29 cellular contexts compared by ENCODE assay signal in genomic region chr9:110186254-110186653, GRCh38. TPM values are rescaled to one million over a fixed set of nuclear protein-coding genes. Genes with fewer than 3 reads are reported as not detected.
"Had no signal": no experiment of that assay in that cellular context is flagged by ENCODE, and none has a peak within 500 bp of the region (broad histone marks: within the 10 kb centered on the region; RNA-seq: fewer than 3 reads in every experiment).

No MANE protein-coding gene starts in this region.

- ATAC-seq: activated CD4-positive, CD25-positive, alpha-beta regulatory T cell treated with anti-CD3 and anti-CD28 coated beads, Interleukin-2, amount 50 U/mL, for 24 hours; activated CD8-positive, alpha-beta T cell treated with anti-CD3 and anti-CD28 coated beads, Interleukin-2, amount 10 ng/mL, durations not matched to agents 7 days and 5 days; natural killer cell; stimulated activated naive B cell treated with anti-CD40 and anti-IgM and Interleukin-4, amounts not matched to agents 10 μg/mL and 1 μg/mL and 100 μg/mL, for 72 hours had no signal

- H3K9me3 ChIP-seq: left ventricle myocardium inferior, transverse colon, uterus had no signal

- H3K36me3 Mint-ChIP-seq: brain, mesothelial cell of epicardium, natural killer cell had no signal

- H3K4me3 Mint-ChIP-seq: activated CD8-positive, alpha-beta T cell treated with anti-CD3 and anti-CD28 coated beads, Interleukin-2, amount 10 ng/mL, durations not matched to agents 7 days and 5 days; activated T-helper 1 cell treated with anti-CD3 and anti-CD28 coated beads, Interleukin-12 subunit alpha, Interleukin-12 subunit beta, Interleukin-2, Interleukin-4 antibody, amounts not matched to agents 30 ng/mL and 10 ng/mL and 1 ng/mL, durations not matched to agents 14 hours and 24 hours and 36 hours; brain; endodermal cell; mesothelial cell of epicardium; natural killer cell; stimulated activated naive B cell treated with anti-CD40 and anti-IgM and Interleukin-4, amounts not matched to agents 10 μg/mL and 1 μg/mL and 100 μg/mL, for 72 hours had no signal

- H3K36me3 ChIP-seq: left ventricle myocardium inferior, transverse colon, uterus had no signal

- H3K4me3 ChIP-seq: left ventricle myocardium inferior, transverse colon, uterus had no signal

- H3K4me1 Mint-ChIP-seq: mesothelial cell of epicardium had no signal

- DNase-seq: activated CD4-positive, alpha-beta T cell treated with anti-CD3 and anti-CD28 coated beads, Interleukin-2, amount 50 U/mL, for 1 hour; activated CD8-positive, alpha-beta T cell treated with anti-CD3 and anti-CD28 coated beads, Interleukin-2, amount 10 ng/mL, durations not matched to agents 7 days and 5 days; activated gamma-delta T cell; activated naive CD4-positive, alpha-beta T cell treated with anti-CD3 and anti-CD28 coated beads, Interleukin-2, amount 50 U/mL, for 16 hours; aorta; central memory CD4-positive, alpha-beta T cell; endodermal cell; foreskin fibroblast; kidney glomerular epithelial cell; left ventricle myocardium inferior; natural killer cell; retina; stimulated activated CD4-positive, alpha-beta T cell treated with anti-CD3 and anti-CD28 coated beads, Interleukin-2, amount 100 ng/mL, for 48 hours; stimulated activated CD8-positive, alpha-beta memory T cell treated with anti-CD3 and anti-CD28 coated beads, Interleukin-4, amount 100 ng/mL, for 48 hours; stimulated activated naive B cell treated with anti-CD40 and anti-IgM and Interleukin-4, amounts not matched to agents 10 μg/mL and 1 μg/mL and 100 μg/mL, for 72 hours; transverse colon; uterus had no signal

- H3K27me3 Mint-ChIP-seq: progenitor cell of endocrine pancreas; stimulated activated naive B cell treated with anti-CD40 and anti-IgM and Interleukin-4, amounts not matched to agents 10 μg/mL and 1 μg/mL and 100 μg/mL, for 72 hours had no signal

- H3K27ac ChIP-seq: transverse colon, uterus had no signal

- H3K4me1 ChIP-seq: uterus had no signal

- H3K27ac Mint-ChIP-seq: activated CD8-positive, alpha-beta T cell treated with anti-CD3 and anti-CD28 coated beads, Interleukin-2, amount 10 ng/mL, durations not matched to agents 7 days and 5 days; activated T-helper 1 cell treated with anti-CD3 and anti-CD28 coated beads, Interleukin-12 subunit alpha, Interleukin-12 subunit beta, Interleukin-2, Interleukin-4 antibody, amounts not matched to agents 30 ng/mL and 10 ng/mL and 1 ng/mL, durations not matched to agents 14 hours and 24 hours and 36 hours; brain; endodermal cell; mesothelial cell of epicardium; natural killer cell; progenitor cell of endocrine pancreas; stimulated activated naive B cell treated with anti-CD40 and anti-IgM and Interleukin-4, amounts not matched to agents 10 μg/mL and 1 μg/mL and 100 μg/mL, for 72 hours had no signal

- H3K9me3 Mint-ChIP-seq: activated T-helper 1 cell treated with anti-CD3 and anti-CD28 coated beads, Interleukin-12 subunit alpha, Interleukin-12 subunit beta, Interleukin-2, Interleukin-4 antibody, amounts not matched to agents 30 ng/mL and 10 ng/mL and 1 ng/mL, durations not matched to agents 14 hours and 24 hours and 36 hours; endodermal cell; mesothelial cell of epicardium; natural killer cell; stimulated activated naive B cell treated with anti-CD40 and anti-IgM and Interleukin-4, amounts not matched to agents 10 μg/mL and 1 μg/mL and 100 μg/mL, for 72 hours had no signal

- H3K27me3 ChIP-seq: transverse colon, uterus had no signal

RNA-seq across cellular contexts. Expression of gene C9orf152, which starts 21.7 kb away (rescaled TPM):
- total RNA-seq: activated CD8-positive, alpha-beta T cell treated with anti-CD3 and anti-CD28 coated beads, Interleukin-2, amount 10 ng/mL, durations not matched to agents 7 days and 5 days; activated T-helper 1 cell treated with anti-CD3 and anti-CD28 coated beads, Interleukin-12 subunit alpha, Interleukin-12 subunit beta, Interleukin-2, Interleukin-4 antibody, amounts not matched to agents 30 ng/mL and 10 ng/mL and 1 ng/mL, durations not matched to agents 14 hours and 24 hours and 36 hours; aorta; endodermal cell; epithelial cell of proximal tubule; glomerular endothelial cell; left ventricle myocardium inferior; lung microvascular endothelial cell; mesothelial cell of epicardium; natural killer cell; osteocyte; progenitor cell of endocrine pancreas; T-helper 2 cell treated with Interferon-gamma antibody and Interleukin-4, amounts not matched to agents 100 ng/mL and 5 ng/mL, for 36 hours; temporal lobe had no signal
- polyA plus RNA-seq: fibroblast of lung had no signal
